Comparison of ENCODE assay signal across 8 cellular contexts in the genomic region with DNA sequence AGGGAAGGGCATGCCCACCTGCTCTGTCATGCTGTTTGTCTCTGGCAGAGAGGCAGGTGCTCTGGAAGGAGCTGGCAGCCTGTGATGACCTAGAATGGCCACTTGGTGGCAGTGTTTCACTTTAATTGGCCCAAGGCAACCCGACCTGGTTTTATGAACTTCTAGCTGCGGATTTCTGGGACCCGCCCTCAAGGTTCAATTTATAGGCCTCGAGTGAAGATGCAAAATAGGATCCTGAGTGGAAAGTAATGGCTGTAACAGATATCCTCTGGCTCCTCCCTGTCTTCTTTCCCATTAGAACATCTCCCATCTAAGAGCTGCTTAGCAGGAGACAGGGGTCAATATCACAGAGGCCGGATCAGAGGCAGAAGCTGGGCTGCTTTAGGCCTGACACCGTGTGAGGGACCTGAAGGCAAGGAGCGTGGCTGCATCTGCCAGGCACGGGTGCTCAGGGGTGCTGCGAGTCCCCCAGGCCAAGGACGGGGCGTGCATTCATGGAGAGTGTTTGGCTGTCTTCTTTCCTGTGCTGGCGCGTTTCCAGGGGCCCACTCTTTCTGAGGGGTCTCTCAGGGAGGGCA. TPM values are rescaled to one million over a fixed set of nuclear protein-coding genes. Genes with fewer than 3 reads are reported as not detected.
DNase-seq lines count a peak whose midpoint lies in the region; ATAC-seq lines count a peak whose summit lies in the region.

No MANE protein-coding gene starts in this region.

- intact Hi-C loops in left ventricle myocardium superior (cut with micrococcal nuclease): no loop called here

- DNase-seq in DMS53 treated with DMSO at 0.1 percent for 48 hours (lab: John Stamatoyannopoulos, UW; ENCODE audit: unreplicated experiment): peak; percentile 35
- DNase-seq in MV-4-11 (lab: John Stamatoyannopoulos, UW): peak; percentile 60
- peak; percentile 65 for DNase-seq in SW480 (ENCODE audit: low spot score)
- peak; percentile 43 for DNase-seq in amniotic stem cell (lab: John Stamatoyannopoulos, UW)
- peak; percentile 58 for DNase-seq in left ventricle myocardium superior
- DNase-seq in retina: peak; percentile 89

- ATAC-seq in GM21825 (IDR thresholded peaks at IDR 0.05; ENCODE audit: unreplicated experiment) (peak; percentile 75), left ventricle myocardium superior (peak; percentile 87), GM18519 (IDR thresholded peaks at IDR 0.05; ENCODE audit: low FRiP score, unreplicated experiment) (no peak)

RNA-seq across cellular contexts. Expression of gene SLC28A3, which starts 56.7 kb away (rescaled TPM):
- 1.2 TPM for total RNA-seq in left ventricle myocardium superior

Comparison
In these comparisons a context has a peak if more than half of its experiments do, and no peak if none do; other contexts are left out.
1. DNase-seq: peak in every context shown above with its lines; median percentile 89 in retina; 65 in SW480; 60 in MV-4-11; 58 in left ventricle myocardium superior; 43 in amniotic stem cell; 35 in DMS53 treated with DMSO at 0.1 percent for 48 hours.